In the genomic region with DNA sequence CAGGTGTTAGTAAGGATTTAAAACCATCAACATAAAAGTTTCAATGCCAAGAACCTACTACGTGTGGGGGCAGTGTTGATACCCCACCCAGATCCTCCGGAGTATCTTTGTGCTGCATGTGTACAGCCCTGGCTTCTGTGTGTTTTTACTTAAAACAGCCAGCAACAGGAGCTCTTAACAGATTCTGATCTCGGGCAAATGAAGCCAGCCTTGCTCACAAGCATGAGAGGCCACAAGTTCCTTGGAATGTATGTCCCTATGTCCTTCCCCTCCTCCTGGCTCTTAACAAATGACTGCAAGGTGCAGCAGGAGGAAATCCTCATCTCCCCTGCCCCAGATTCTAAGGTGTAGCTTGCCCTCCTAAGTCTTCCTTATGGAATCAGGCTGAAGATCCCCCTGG, we compare ENCODE assay signal across 24 cellular contexts.
"Had no signal": no experiment of that assay in that cellular context is flagged by ENCODE, and none has a peak within 500 bp of the region (broad histone marks: within the 10 kb centered on the region; RNA-seq: fewer than 3 reads in every experiment).

No MANE protein-coding gene starts in this region.

- H3K27ac Mint-ChIP-seq: immature natural killer cell, memory B cell, naive B cell, nephron had no signal

- H3K4me1 Mint-ChIP-seq: memory B cell, naive B cell, nephron had no signal

- H3K4me3 ChIP-seq: coronary artery, dorsolateral prefrontal cortex, esophagus squamous epithelium, gastroesophageal sphincter, left ventricle myocardium inferior, lower lobe of right lung, right atrium auricular region, sigmoid colon, skin epidermis, stomach, upper lobe of left lung, vagina had no signal

- H3K27ac ChIP-seq: coronary artery, dorsolateral prefrontal cortex, epithelial cell of prostate, esophagus squamous epithelium, gastroesophageal sphincter, left ventricle myocardium inferior, lower lobe of right lung, right atrium auricular region, sigmoid colon, stomach, upper lobe of left lung, vagina had no signal

- H3K27me3 ChIP-seq: right atrium auricular region, sigmoid colon, upper lobe of left lung, vagina had no signal

- FAIRE-seq: keratinocyte had no signal

- H3K9me3 Mint-ChIP-seq: immature natural killer cell, memory B cell, naive B cell, nephron had no signal

- H3K36me3 ChIP-seq: esophagus squamous epithelium, gastroesophageal sphincter, left ventricle myocardium inferior, lower lobe of right lung, right atrium auricular region, sigmoid colon, stomach, upper lobe of left lung, vagina had no signal

- H3K4me1 ChIP-seq: esophagus squamous epithelium, gastroesophageal sphincter, lower lobe of right lung, sigmoid colon, stomach, upper lobe of left lung, vagina had no signal

- H3K36me3 Mint-ChIP-seq: immature natural killer cell, memory B cell, naive B cell had no signal

- DNase-seq: dorsolateral prefrontal cortex; effector CD8-positive, alpha-beta T cell; esophagus squamous epithelium; foreskin fibroblast; glutamatergic neuron; immature natural killer cell; left ventricle myocardium inferior; lower lobe of right lung; naive B cell; posterior cingulate gyrus; sigmoid colon; stimulated activated CD4-positive, alpha-beta T cell treated with anti-CD3 and anti-CD28 coated beads, Interleukin-12 subunit alpha, Interleukin-12 subunit beta, amount 100 ng/mL, for 4 hours; stimulated activated naive CD4-positive, alpha-beta T cell; stomach; upper lobe of left lung had no signal

- H3K9me3 ChIP-seq: esophagus squamous epithelium, gastroesophageal sphincter, left ventricle myocardium inferior, lower lobe of right lung, right atrium auricular region, sigmoid colon, stomach, upper lobe of left lung, vagina had no signal

- H3K4me3 Mint-ChIP-seq: immature natural killer cell, memory B cell, nephron had no signal
